Comparison of ENCODE assay signal across 8 cellular contexts in the genomic region with DNA sequence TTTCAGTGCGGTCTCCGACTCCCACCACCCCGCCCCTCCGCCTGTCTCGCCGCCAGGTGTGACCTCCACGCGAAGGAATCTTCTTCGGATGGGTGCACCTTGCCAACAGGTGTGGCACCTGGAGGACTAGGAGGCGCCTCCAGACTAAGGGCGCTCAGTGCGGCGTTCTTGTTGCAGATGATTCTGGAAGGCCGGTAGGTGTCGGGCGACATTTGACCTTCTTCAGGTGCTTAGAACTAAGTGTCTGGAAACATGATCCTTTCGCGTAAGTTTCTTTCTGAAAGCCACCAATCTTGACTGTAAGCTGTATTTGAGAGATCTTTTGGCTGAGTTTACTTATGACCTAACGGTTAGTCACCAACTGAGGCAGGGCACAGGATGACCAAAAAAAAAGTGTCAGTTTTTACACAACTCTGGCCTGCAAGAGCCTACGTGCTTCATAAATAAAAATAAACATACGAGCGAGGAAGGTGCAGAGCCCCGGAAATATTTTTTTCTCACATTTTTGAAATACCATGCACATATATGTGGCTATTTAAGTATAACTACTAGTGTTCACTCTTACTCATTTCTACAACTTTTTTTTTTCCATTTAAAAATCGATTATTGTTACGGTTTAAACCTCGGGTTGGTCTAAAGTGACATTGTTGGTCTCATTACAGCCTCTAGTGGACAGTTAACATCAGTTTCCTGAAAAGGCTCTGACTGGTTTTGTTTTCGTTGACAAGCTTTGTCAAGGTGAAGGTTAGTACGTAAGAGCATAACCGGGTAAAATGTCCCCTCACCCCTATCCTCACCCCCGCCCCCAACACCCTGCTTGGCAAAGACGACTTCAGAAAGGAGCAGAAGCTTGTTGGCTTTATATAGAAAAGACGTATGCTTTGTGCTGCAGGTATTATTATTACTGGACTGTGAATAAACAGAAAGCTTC. TPM values are rescaled to one million over a fixed set of nuclear protein-coding genes. Genes with fewer than 3 reads are reported as not detected.
A peak's percentile ranks its signal among the peaks of the same experiment; 100 is the strongest.
DNase-seq lines count a peak whose midpoint lies in the region; ATAC-seq, FAIRE-seq and TF ChIP-seq lines count a peak whose summit lies in the region.

No MANE protein-coding gene starts in this region.

- H3K4me2 ChIP-seq in A549 (peak overlapping the region; percentile 93), mesendoderm (ENCODE audit: low read length) (peak overlapping the region; percentile 35)

- no peaks in the 10 kb centered on the region for H3K36me3 ChIP-seq in mesendoderm (ENCODE audit: control insufficient read depth, insufficient read depth, low read length)

- peak overlapping the region; percentile 95 for H3K4me3 ChIP-seq in A549
- H3K4me3 ChIP-seq in mesendoderm (ENCODE audit: low read length): peak overlapping the region; percentile 38

- TF ChIP-seq RAD21 in A549 (conservative IDR thresholded peaks at IDR 0.05 in 1 of 2, IDR thresholded peaks at IDR 0.05 in 1 of 2): peak; percentile 70 to 75

- peak overlapping the region; percentile 83 for H3K4me3 Mint-ChIP-seq in activated CD4-positive, alpha-beta memory T cell treated with anti-CD3 and anti-CD28 coated beads, Interleukin-2, amount 10 ng/mL, durations not matched to agents 7 days and 5 days
- peak overlapping the region; percentile 99 to 100 for H3K4me3 Mint-ChIP-seq in effector memory CD8-positive, alpha-beta T cell
- H3K4me3 Mint-ChIP-seq in stimulated activated memory B cell treated with anti-CD40 and anti-IgM and Interleukin-4, amounts not matched to agents 10 μg/mL and 1 μg/mL and 100 μg/mL, for 72 hours: peak overlapping the region; percentile 92

- peak overlapping the region; percentile 95 to 100 for H3K27ac ChIP-seq in A549
- no peak overlapping the region for H3K27ac ChIP-seq in mesendoderm (ENCODE audit: low read depth, low read length)

- TF ChIP-seq EP300 in A549 (IDR thresholded peaks at IDR 0.05): no peak

- ATAC-seq in A549: peak in 1 of 2 experiments; percentile 25; a peak in 3 of 6 replicates
- peak; percentile 22 for ATAC-seq in HG03045 (IDR thresholded peaks at IDR 0.05; ENCODE audit: unreplicated experiment)
- ATAC-seq in effector memory CD8-positive, alpha-beta T cell (replicated peaks): peak; percentile 35
- peak; percentile 22 for ATAC-seq in stimulated activated memory B cell treated with anti-CD40 and anti-IgM and Interleukin-4, amounts not matched to agents 10 μg/mL and 1 μg/mL and 100 μg/mL, for 72 hours

- H2BK120ac ChIP-seq in mesendoderm (ENCODE audit: low read depth, low read length): no peak overlapping the region

- no peak overlapping the region for H3K18ac ChIP-seq in mesendoderm (ENCODE audit: low read length)

- POLR2A ChIA-PET in A549 (lab: Yijun Ruan, JAX): interaction anchor here (0.8 to 2.0 kb wide), 4 partner anchors 22 to 72 kb away, joined by 3 to 10 read pairs (median 4); no protein-coding TSS in a partner anchor
- POLR2A ChIA-PET in activated CD4-positive, alpha-beta memory T cell treated with anti-CD3 and anti-CD28 coated beads, Interleukin-2, amount 10 ng/mL, durations not matched to agents 7 days and 5 days (lab: Charles Lee): interaction anchor here (0.6 to 4.9 kb wide), 49 partner anchors 8 to 632 kb away, joined by 3 to 74 read pairs (median 8); a partner anchor contains a TSS

- no peak overlapping the region for H4K5ac ChIP-seq in mesendoderm (ENCODE audit: low read length)

- H3K9ac ChIP-seq in mesendoderm (ENCODE audit: low read length): peak overlapping the region; percentile 41

- CTCF ChIA-PET in A549 (lab: Yijun Ruan, JAX): interaction anchor here (0.6 to 4.5 kb wide), 31 partner anchors 8 to 429 kb away, joined by 3 to 33 read pairs (median 4); no protein-coding TSS in a partner anchor
- CTCF ChIA-PET in activated CD4-positive, alpha-beta memory T cell treated with anti-CD3 and anti-CD28 coated beads, Interleukin-2, amount 10 ng/mL, durations not matched to agents 7 days and 5 days (lab: Charles Lee): interaction anchor here (0.6 to 6.1 kb wide), 62 partner anchors 10 to 857 kb away, joined by 3 to 86 read pairs (median 4); no protein-coding TSS in a partner anchor

- no peak overlapping the region for H4K8ac ChIP-seq in mesendoderm (ENCODE audit: low read depth, low read length)

- WGBS in A549 (ENCODE audit: missing lambda C conversion rate): 0% methylated on average over 20 of the region's 32 CpGs
- no CpG with 5 or more reads among the region's 32 CpGs for WGBS in mesendoderm (ENCODE audit: extremely low coverage, insufficient coverage, low lambda C conversion rate)

- H3K27me3 Mint-ChIP-seq in activated CD4-positive, alpha-beta memory T cell treated with anti-CD3 and anti-CD28 coated beads, Interleukin-2, amount 10 ng/mL, durations not matched to agents 7 days and 5 days: no peaks in the 10 kb centered on the region
- H3K27me3 Mint-ChIP-seq in effector memory CD8-positive, alpha-beta T cell: no peaks in the 10 kb centered on the region
- H3K27me3 Mint-ChIP-seq in stimulated activated memory B cell treated with anti-CD40 and anti-IgM and Interleukin-4, amounts not matched to agents 10 μg/mL and 1 μg/mL and 100 μg/mL, for 72 hours: no peaks in the 10 kb centered on the region

- H3K9me3 Mint-ChIP-seq in activated CD4-positive, alpha-beta memory T cell treated with anti-CD3 and anti-CD28 coated beads, Interleukin-2, amount 10 ng/mL, durations not matched to agents 7 days and 5 days: no peaks in the 10 kb centered on the region
- H3K9me3 Mint-ChIP-seq in effector memory CD8-positive, alpha-beta T cell: no peaks in the 10 kb centered on the region
- H3K9me3 Mint-ChIP-seq in stimulated activated memory B cell treated with anti-CD40 and anti-IgM and Interleukin-4, amounts not matched to agents 10 μg/mL and 1 μg/mL and 100 μg/mL, for 72 hours: no peaks in the 10 kb centered on the region

- DNase-seq in A549 (ENCODE audit: low read depth in 1 of 2, low spot score in 1 of 2): peak; percentile 70 to 71
- no peak for DNase-seq in GM12892 (ENCODE audit: insufficient read length)
- DNase-seq in NCI-H526 treated with DMSO at 0.1 percent for 48 hours (lab: John Stamatoyannopoulos, UW): peak; percentile 72
- DNase-seq in activated CD4-positive, alpha-beta memory T cell treated with anti-CD3 and anti-CD28 coated beads, Interleukin-2, amount 10 ng/mL, durations not matched to agents 7 days and 5 days: peak; percentile 70
- peak; percentile 61 to 72 (median 68) for DNase-seq in effector memory CD8-positive, alpha-beta T cell
- DNase-seq in mesendoderm: peak; percentile 80

- peak overlapping the region; percentile 96 for H3K27ac Mint-ChIP-seq in activated CD4-positive, alpha-beta memory T cell treated with anti-CD3 and anti-CD28 coated beads, Interleukin-2, amount 10 ng/mL, durations not matched to agents 7 days and 5 days
- peak overlapping the region; percentile 98 to 100 for H3K27ac Mint-ChIP-seq in effector memory CD8-positive, alpha-beta T cell
- peak overlapping the region; percentile 93 for H3K27ac Mint-ChIP-seq in stimulated activated memory B cell treated with anti-CD40 and anti-IgM and Interleukin-4, amounts not matched to agents 10 μg/mL and 1 μg/mL and 100 μg/mL, for 72 hours

- no peaks in the 10 kb centered on the region for H3K9me3 ChIP-seq in A549

- TF ChIP-seq CTCF in A549 (IDR thresholded peaks at IDR 0.05): peak; percentile 68

- peaks cover 55% of the 10 kb centered on the region for H3K4me1 Mint-ChIP-seq in activated CD4-positive, alpha-beta memory T cell treated with anti-CD3 and anti-CD28 coated beads, Interleukin-2, amount 10 ng/mL, durations not matched to agents 7 days and 5 days
- H3K4me1 Mint-ChIP-seq in effector memory CD8-positive, alpha-beta T cell (ENCODE audit: low read depth in 2 of 2): peaks cover 41 to 54% of the 10 kb centered on the region in 2 donors
- peaks cover 40% of the 10 kb centered on the region for H3K4me1 Mint-ChIP-seq in stimulated activated memory B cell treated with anti-CD40 and anti-IgM and Interleukin-4, amounts not matched to agents 10 μg/mL and 1 μg/mL and 100 μg/mL, for 72 hours

- H3K79me1 ChIP-seq in mesendoderm (ENCODE audit: low read length): no peaks in the 10 kb centered on the region

- H2BK15ac ChIP-seq in mesendoderm (replicated peaks; ENCODE audit: low read depth): no peak overlapping the region

- H3K4me1 ChIP-seq in A549: peaks cover 59% of the 10 kb centered on the region
- H3K4me1 ChIP-seq in mesendoderm (ENCODE audit: control insufficient read depth, low read depth, low read length): peaks cover 3% of the 10 kb centered on the region

- H3K27me3 ChIP-seq in mesendoderm (ENCODE audit: insufficient read depth, low read length, poor library complexity): no peaks in the 10 kb centered on the region

- H3K36me3 Mint-ChIP-seq in activated CD4-positive, alpha-beta memory T cell treated with anti-CD3 and anti-CD28 coated beads, Interleukin-2, amount 10 ng/mL, durations not matched to agents 7 days and 5 days (ENCODE audit: low read depth): peaks cover 34% of the 10 kb centered on the region
- peaks cover 55% of the 10 kb centered on the region for H3K36me3 Mint-ChIP-seq in effector memory CD8-positive, alpha-beta T cell (ENCODE audit: insufficient read depth)
- peaks cover 19% of the 10 kb centered on the region for H3K36me3 Mint-ChIP-seq in stimulated activated memory B cell treated with anti-CD40 and anti-IgM and Interleukin-4, amounts not matched to agents 10 μg/mL and 1 μg/mL and 100 μg/mL, for 72 hours

- FAIRE-seq in A549 (lab: Jason Lieb, UNC): no peak
- peak; percentile 81 for FAIRE-seq in GM12892 (lab: Jason Lieb, UNC)

- no peak overlapping the region for H2BK5ac ChIP-seq in mesendoderm (ENCODE audit: low read length)

- no peak overlapping the region for H3K23ac ChIP-seq in mesendoderm (ENCODE audit: low read length)

- H2AK5ac ChIP-seq in mesendoderm (ENCODE audit: low read length): no peak overlapping the region

- no peak overlapping the region for H3K4ac ChIP-seq in mesendoderm (ENCODE audit: low read depth, low read length)

- H3K56ac ChIP-seq in mesendoderm (ENCODE audit: low read length): no peak overlapping the region

- H3K79me2 ChIP-seq in mesendoderm (ENCODE audit: control insufficient read depth, insufficient read depth, low read length): no peaks in the 10 kb centered on the region

- TF ChIP-seq POLR2A in A549 (IDR thresholded peaks at IDR 0.05; ENCODE audit: low read length) (no peak), GM12892 (IDR thresholded peaks at IDR 0.05; ENCODE audit: low read depth, low read length) (no peak)

TF ChIP-seq in A549, 52 proteins besides CTCF, POLR2A, EP300 and RAD21 (continues in another document):
- TF ChIP-seq SMC3 (IDR thresholded peaks at IDR 0.05) (peak; percentile 63), MAFK (IDR thresholded peaks at IDR 0.05; ENCODE audit: partially characterized antibody) (no peak)

RNA-seq across cellular contexts. Expression of a gene that starts 1.6 kb away (rescaled TPM):
- polyA plus RNA-seq in A549 (2011; rRNA removed) (8.3 and 10.5 TPM in 2 replicates), A549 (2017; fragmentation: RNase III; extraction: RNeasy Plus Mini Kit Qiagen cat#74134 plus additional on column Dnase treatment) (2.2 to 3.1 TPM (median 2.9 TPM) in 3 replicates)
- 1.9 and 3.4 TPM in 2 replicates for polyA plus RNA-seq in A549 (2012; cell fraction: cytosol; rRNA removed)
- 4.3 and 4.5 TPM in 2 replicates for polyA plus RNA-seq in A549 (2012; cell fraction: nucleus; rRNA removed)
- polyA minus RNA-seq in A549 (2011; rRNA and poly(A)+ RNA removed): 22.8 and 27.3 TPM in 2 replicates
- polyA plus RNA-seq in GM12892 (2012; ENCODE audit: missing spikeins): 15.6 TPM
- 10 to 100 TPM; 83.1 to 89.4 TPM for total RNA-seq in activated CD4-positive, alpha-beta memory T cell treated with anti-CD3 and anti-CD28 coated beads, Interleukin-2, amount 10 ng/mL, durations not matched to agents 7 days and 5 days
- 3.7 TPM for polyA plus RNA-seq in mesendoderm (2013, experiment 1 of 2)
- polyA plus RNA-seq in mesendoderm (2013, experiment 2 of 2): 3.7 TPM
